8 cellular contexts compared by ENCODE assay signal in the genomic region with DNA sequence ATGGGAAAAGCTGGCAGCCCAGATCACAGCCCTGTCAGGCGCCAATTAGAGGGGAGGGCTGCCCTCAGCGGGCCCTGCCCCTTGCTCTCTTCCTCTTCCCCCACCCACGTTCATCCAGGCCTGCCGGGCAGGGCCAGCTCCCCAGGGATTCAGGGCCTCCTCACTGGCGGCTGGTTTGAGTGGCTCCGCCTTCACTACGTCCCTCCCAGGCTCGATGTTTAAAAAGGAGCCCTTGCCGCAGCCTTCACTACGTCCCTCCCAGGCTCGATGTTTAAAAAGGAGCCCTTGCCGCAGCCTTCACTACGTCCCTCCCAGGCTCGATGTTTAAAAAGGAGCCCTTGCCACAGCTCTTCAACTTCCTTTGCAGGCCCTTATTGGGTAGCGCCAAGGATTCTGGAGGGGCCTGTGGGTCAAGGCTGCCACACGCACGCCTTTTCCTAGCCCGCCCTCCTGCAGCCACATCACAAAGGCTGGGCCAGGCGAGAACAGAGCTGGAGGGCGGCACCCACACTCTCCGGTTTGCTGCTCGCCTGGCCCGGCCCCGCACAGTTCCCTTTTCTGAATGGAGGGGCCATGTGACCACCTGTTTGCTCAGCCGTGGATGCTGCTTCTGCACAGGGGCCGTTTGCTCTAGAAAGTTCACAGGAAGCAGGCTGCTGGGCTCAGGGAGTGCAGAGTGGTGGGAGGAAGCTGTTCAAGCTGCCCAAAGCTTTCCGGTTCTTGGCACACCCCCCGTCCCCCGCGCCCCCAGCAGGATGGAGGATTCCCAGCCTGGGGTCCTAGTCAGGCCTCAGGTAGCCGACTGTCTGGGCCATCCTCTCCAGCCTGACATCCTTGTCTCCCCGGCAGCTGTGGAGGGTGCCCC. TPM values are rescaled to one million over a fixed set of nuclear protein-coding genes. Genes with fewer than 3 reads are reported as not detected.
DNase-seq lines count a peak whose midpoint lies in the region; ATAC-seq and TF ChIP-seq lines count a peak whose summit lies in the region.

No MANE protein-coding gene starts in this region.

- peaks cover 37% of the 10 kb centered on the region for H3K4me1 ChIP-seq in DOHH2 (ENCODE audit: control insufficient read depth, low read length)

- peaks cover 19% of the 10 kb centered on the region for H3F3A ChIP-seq in DOHH2 (ENCODE audit: control insufficient read depth, insufficient read depth)

- peaks cover 9% of the 10 kb centered on the region; the same call in 1 of the 2 replicates for H4K20me1 ChIP-seq in DOHH2 (ENCODE audit: control insufficient read depth, insufficient read depth, low read depth, low read length)

- DNase-seq in SW480 (ENCODE audit: low spot score) (peak; percentile 83), amygdala (lab: John Stamatoyannopoulos, UW) (peak in 42 of 56 donors; percentile 5 to 74 (median 36)), hypothalamus (lab: John Stamatoyannopoulos, UW) (peak in 44 of 51 donors; percentile 4 to 77 (median 42)), skeletal muscle cell (ENCODE audit: low read depth) (peak; percentile 27), NCI-H1930 (lab: John Stamatoyannopoulos, UW) (no peak)

- no peaks in the 10 kb centered on the region for H3K9me2 ChIP-seq in DOHH2 (replicated peaks; ENCODE audit: control insufficient read depth, low read length)

- peak; percentile 69 for ATAC-seq in GM21526 (IDR thresholded peaks at IDR 0.05; ENCODE audit: low FRiP score, unreplicated experiment)

- H3K36me3 ChIP-seq in DOHH2 (ENCODE audit: control insufficient read depth, low read length): peaks cover 55% of the 10 kb centered on the region

- H3K27me3 Mint-ChIP-seq in IgD-negative memory B cell: no peaks in the 10 kb centered on the region

- peak overlapping the region; percentile 89 to 97 (median 96) for H3K27ac Mint-ChIP-seq in IgD-negative memory B cell

- H3K79me2 ChIP-seq in DOHH2 (ENCODE audit: control insufficient read depth, low read length): peaks cover 53% of the 10 kb centered on the region

- H3K4me3 Mint-ChIP-seq in IgD-negative memory B cell: peak overlapping the region; percentile 84 to 98 (median 94)

- H3K9me3 ChIP-seq in DOHH2 (ENCODE audit: control insufficient read depth, insufficient read depth, low read length): peaks cover 1% of the 10 kb centered on the region; the same call in 1 of the 2 replicates

- TF ChIP-seq CTCF in DOHH2 (IDR thresholded peaks at IDR 0.05; ENCODE audit: low read depth, low read length, poor library complexity, severe bottlenecking): no peak

- H3K27me3 ChIP-seq in DOHH2 (ENCODE audit: control insufficient read depth, low read length): no peaks in the 10 kb centered on the region

- no peaks in the 10 kb centered on the region for H3K9me3 Mint-ChIP-seq in IgD-negative memory B cell

- H3K27ac ChIP-seq in DOHH2 (ENCODE audit: low read depth, low read length): peak overlapping the region; percentile 91

- H3K4me1 Mint-ChIP-seq in IgD-negative memory B cell: peaks cover 9% of the 10 kb centered on the region in 3 donors

- H3K4me2 ChIP-seq in DOHH2 (ENCODE audit: low read length): peak overlapping the region; percentile 99

- H3K4me3 ChIP-seq in DOHH2 (ENCODE audit: low read length) (peak overlapping the region; percentile 86), skeletal muscle cell (ENCODE audit: low read depth, low read length) (peak overlapping the region; percentile 16)

- H3K36me3 Mint-ChIP-seq in IgD-negative memory B cell: peaks cover 1% of the 10 kb centered on the region

RNA-seq across cellular contexts. Expression of gene SLC17A9, which starts 1.6 kb away (rescaled TPM):
- 4.1 TPM for polyA plus RNA-seq in IgD-negative memory B cell

RNA-seq across cellular contexts. Expression of gene GID8, which starts 16.1 kb away (rescaled TPM):
- polyA plus RNA-seq in IgD-negative memory B cell: 12.1 TPM

RNA-seq across cellular contexts. Expression of gene DIDO1, which starts 27.8 kb away (rescaled TPM):
- polyA plus RNA-seq in IgD-negative memory B cell: 42.8 TPM

RNA-seq across cellular contexts. Expression of gene BHLHE23, which starts 52.7 kb away (rescaled TPM):
- polyA plus RNA-seq in IgD-negative memory B cell: not detected

Comparison
In these comparisons a context has a peak if more than half of its experiments do, and no peak if none do; other contexts are left out.
1. DNase-seq: peak in SW480 (single experiment), amygdala (42 of 56), hypothalamus (44 of 51) and skeletal muscle cell (single experiment); none in NCI-H1930 (0 of 2).